In the genomic region with DNA sequence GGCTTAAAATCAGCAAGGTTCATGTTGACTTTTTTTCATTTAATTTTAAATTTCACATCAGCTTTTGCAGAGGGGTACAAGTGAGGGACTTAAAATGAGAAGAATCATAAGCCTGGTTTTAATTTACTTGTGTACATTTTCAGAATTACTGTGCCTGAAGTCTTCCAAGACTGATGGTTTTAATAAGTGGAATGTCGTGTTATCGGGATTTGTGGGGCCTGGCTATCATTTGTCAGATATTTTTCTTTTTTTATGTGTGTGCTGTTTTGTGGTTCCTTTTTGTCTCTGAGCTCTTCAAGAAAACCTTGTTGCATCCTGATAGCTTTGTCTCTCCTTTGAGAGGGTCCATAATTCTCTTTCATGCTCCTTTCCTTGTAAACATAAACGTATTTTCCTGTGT, we compare ENCODE assay signal across 2 cellular contexts.
TF ChIP-seq lines count a peak whose summit lies in the region.

No MANE protein-coding gene starts in this region.

TF ChIP-seq in GM23338, 12 proteins besides CTCF, POLR2A, EP300 and RAD21 (continues in another document):
- TF ChIP-seq, protein P1, sequence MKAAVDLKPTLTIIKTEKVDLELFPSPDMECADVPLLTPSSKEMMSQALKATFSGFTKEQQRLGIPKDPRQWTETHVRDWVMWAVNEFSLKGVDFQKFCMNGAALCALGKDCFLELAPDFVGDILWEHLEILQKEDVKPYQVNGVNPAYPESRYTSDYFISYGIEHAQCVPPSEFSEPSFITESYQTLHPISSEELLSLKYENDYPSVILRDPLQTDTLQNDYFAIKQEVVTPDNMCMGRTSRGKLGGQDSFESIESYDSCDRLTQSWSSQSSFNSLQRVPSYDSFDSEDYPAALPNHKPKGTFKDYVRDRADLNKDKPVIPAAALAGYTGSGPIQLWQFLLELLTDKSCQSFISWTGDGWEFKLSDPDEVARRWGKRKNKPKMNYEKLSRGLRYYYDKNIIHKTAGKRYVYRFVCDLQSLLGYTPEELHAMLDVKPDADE (IDR thresholded peaks at IDR 0.05), result no peak
- no peak for TF ChIP-seq EZH2phosphoT487 (IDR thresholded peaks at IDR 0.05; ENCODE audit: unreplicated experiment)
- TF ChIP-seq ZNF114 (CRISPR knock-in tag; IDR thresholded peaks at IDR 0.05), result no peak
- no peak for TF ChIP-seq STAT1 (IDR thresholded peaks at IDR 0.05; ENCODE audit: unreplicated experiment)
- TF ChIP-seq ZNF331 (CRISPR knock-in tag; IDR thresholded peaks at IDR 0.05; ENCODE audit: low read depth), result no peak
- TF ChIP-seq NANOG (IDR thresholded peaks at IDR 0.05; ENCODE audit: borderline replicate concordance), result no peak
- TF ChIP-seq, protein P2, sequence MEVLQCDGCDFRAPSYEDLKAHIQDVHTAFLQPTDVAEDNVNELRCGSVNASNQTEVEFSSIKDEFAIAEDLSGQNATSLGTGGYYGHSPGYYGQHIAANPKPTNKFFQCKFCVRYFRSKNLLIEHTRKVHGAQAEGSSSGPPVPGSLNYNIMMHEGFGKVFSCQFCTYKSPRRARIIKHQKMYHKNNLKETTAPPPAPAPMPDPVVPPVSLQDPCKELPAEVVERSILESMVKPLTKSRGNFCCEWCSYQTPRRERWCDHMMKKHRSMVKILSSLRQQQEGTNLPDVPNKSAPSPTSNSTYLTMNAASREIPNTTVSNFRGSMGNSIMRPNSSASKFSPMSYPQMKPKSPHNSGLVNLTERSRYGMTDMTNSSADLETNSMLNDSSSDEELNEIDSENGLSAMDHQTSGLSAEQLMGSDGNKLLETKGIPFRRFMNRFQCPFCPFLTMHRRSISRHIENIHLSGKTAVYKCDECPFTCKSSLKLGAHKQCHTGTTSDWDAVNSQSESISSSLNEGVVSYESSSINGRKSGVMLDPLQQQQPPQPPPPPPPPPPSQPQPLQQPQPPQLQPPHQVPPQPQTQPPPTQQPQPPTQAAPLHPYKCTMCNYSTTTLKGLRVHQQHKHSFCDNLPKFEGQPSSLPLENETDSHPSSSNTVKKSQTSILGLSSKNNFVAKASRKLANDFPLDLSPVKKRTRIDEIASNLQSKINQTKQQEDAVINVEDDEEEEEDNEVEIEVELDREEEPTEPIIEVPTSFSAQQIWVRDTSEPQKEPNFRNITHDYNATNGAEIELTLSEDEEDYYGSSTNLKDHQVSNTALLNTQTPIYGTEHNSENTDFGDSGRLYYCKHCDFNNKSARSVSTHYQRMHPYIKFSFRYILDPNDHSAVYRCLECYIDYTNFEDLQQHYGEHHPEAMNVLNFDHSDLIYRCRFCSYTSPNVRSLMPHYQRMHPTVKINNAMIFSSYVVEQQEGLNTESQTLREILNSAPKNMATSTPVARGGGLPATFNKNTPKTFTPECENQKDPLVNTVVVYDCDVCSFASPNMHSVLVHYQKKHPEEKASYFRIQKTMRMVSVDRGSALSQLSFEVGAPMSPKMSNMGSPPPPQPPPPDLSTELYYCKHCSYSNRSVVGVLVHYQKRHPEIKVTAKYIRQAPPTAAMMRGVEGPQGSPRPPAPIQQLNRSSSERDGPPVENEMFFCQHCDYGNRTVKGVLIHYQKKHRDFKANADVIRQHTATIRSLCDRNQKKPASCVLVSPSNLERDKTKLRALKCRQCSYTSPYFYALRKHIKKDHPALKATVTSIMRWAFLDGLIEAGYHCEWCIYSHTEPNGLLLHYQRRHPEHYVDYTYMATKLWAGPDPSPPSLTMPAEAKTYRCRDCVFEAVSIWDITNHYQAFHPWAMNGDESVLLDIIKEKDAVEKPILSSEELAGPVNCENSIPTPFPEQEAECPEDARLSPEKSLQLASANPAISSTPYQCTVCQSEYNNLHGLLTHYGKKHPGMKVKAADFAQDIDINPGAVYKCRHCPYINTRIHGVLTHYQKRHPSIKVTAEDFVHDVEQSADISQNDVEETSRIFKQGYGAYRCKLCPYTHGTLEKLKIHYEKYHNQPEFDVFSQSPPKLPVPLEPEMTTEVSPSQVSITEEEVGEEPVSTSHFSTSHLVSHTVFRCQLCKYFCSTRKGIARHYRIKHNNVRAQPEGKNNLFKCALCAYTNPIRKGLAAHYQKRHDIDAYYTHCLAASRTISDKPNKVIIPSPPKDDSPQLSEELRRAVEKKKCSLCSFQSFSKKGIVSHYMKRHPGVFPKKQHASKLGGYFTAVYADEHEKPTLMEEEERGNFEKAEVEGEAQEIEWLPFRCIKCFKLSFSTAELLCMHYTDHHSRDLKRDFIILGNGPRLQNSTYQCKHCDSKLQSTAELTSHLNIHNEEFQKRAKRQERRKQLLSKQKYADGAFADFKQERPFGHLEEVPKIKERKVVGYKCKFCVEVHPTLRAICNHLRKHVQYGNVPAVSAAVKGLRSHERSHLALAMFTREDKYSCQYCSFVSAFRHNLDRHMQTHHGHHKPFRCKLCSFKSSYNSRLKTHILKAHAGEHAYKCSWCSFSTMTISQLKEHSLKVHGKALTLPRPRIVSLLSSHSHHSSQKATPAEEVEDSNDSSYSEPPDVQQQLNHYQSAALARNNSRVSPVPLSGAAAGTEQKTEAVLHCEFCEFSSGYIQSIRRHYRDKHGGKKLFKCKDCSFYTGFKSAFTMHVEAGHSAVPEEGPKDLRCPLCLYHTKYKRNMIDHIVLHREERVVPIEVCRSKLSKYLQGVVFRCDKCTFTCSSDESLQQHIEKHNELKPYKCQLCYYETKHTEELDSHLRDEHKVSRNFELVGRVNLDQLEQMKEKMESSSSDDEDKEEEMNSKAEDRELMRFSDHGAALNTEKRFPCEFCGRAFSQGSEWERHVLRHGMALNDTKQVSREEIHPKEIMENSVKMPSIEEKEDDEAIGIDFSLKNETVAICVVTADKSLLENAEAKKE (CRISPR knock-in tag; IDR thresholded peaks at IDR 0.05), result no peak
- no peak for TF ChIP-seq CREB1 (CRISPR knock-in tag; IDR thresholded peaks at IDR 0.05; ENCODE audit: low read depth)
- no peak for TF ChIP-seq JUNB (IDR thresholded peaks at IDR 0.05; ENCODE audit: unreplicated experiment)
- no peak for TF ChIP-seq EZH2 (IDR thresholded peaks at IDR 0.05; ENCODE audit: low read depth, unreplicated experiment)

TF ChIP-seq in GM12891, 5 proteins besides CTCF, POLR2A, EP300 and RAD21:
- no peak for TF ChIP-seq POU2F2 (IDR thresholded peaks at IDR 0.05; ENCODE audit: low read depth, low read length)
- no peak for TF ChIP-seq POLR2AphosphoS5 (IDR thresholded peaks at IDR 0.05; ENCODE audit: low read depth, low read length)
- TF ChIP-seq SPI1 (IDR thresholded peaks at IDR 0.05; ENCODE audit: low read depth, low read length), result no peak
- TF ChIP-seq TAF1 (IDR thresholded peaks at IDR 0.05; ENCODE audit: low read depth, low read length), result no peak
- TF ChIP-seq PAX5 (IDR thresholded peaks at IDR 0.05; ENCODE audit: insufficient read depth, low read length, severe bottlenecking), result no peak
